25 cellular contexts compared by ENCODE assay signal in genomic region chrX:37462346-37462745, GRCh38.
"Had no signal": no experiment of that assay in that cellular context is flagged by ENCODE, and none has a peak within 500 bp of the region (broad histone marks: within the 10 kb centered on the region; RNA-seq: fewer than 3 reads in every experiment).

No MANE protein-coding gene starts in this region.

- H3K27ac ChIP-seq: left lung, lower lobe of right lung, ovary, right atrium auricular region, right lobe of liver, tibial nerve, upper lobe of left lung, vagina had no signal

- H3K4me1 Mint-ChIP-seq: mesothelial cell of epicardium; naive B cell; stimulated activated memory B cell treated with anti-CD40 and anti-IgM and Interleukin-4, amounts not matched to agents 10 μg/mL and 1 μg/mL and 100 μg/mL, for 72 hours; stimulated activated naive CD8-positive, alpha-beta T cell treated with anti-CD3 and anti-CD28 coated beads, Interleukin-15, amount 100 ng/mL, for 72 hours had no signal

- FAIRE-seq: kidney had no signal

- H3K36me3 Mint-ChIP-seq: mesothelial cell of epicardium; natural killer cell treated with Interleukin-12 subunit alpha and Interleukin-12 subunit beta and Interleukin-15 and Interleukin-18, amount 100 ng/mL, for 72 hours; stimulated activated memory B cell treated with anti-CD40 and anti-IgM and Interleukin-4, amounts not matched to agents 10 μg/mL and 1 μg/mL and 100 μg/mL, for 72 hours had no signal

- H3K9me3 ChIP-seq: left lung, lower lobe of right lung, ovary, right atrium auricular region, right lobe of liver, tibial nerve, upper lobe of left lung, vagina had no signal

- H3K4me1 ChIP-seq: left lung, lower lobe of right lung, right atrium auricular region, right lobe of liver, tibial nerve, upper lobe of left lung, vagina had no signal

- H3K9me3 Mint-ChIP-seq: natural killer cell treated with Interleukin-12 subunit alpha and Interleukin-12 subunit beta and Interleukin-15 and Interleukin-18, amount 100 ng/mL, for 72 hours; stimulated activated naive CD8-positive, alpha-beta T cell treated with anti-CD3 and anti-CD28 coated beads, Interleukin-15, amount 100 ng/mL, for 72 hours had no signal

- DNase-seq: kidney; left colon; left lung; lower lobe of right lung; mammary epithelial cell; mesenchymal stem cell; naive B cell; ovary; right lobe of liver; stimulated activated CD4-positive, alpha-beta T cell treated with anti-CD3 and anti-CD28 coated beads, Interleukin-1b, Interleukin-23, amount 100 ng/mL, for 48 hours; stimulated activated CD4-positive, alpha-beta T cell treated with anti-CD3 and anti-CD28 coated beads, Interleukin-2, amount 100 ng/mL, for 48 hours; stimulated activated CD4-positive, alpha-beta T cell treated with anti-CD3 and anti-CD28 coated beads, Interleukin-4, amount 100 ng/mL, for 4 hours; stimulated activated CD8-positive, alpha-beta memory T cell treated with anti-CD3 and anti-CD28 coated beads, Interleukin-4, amount 100 ng/mL, for 48 hours; stimulated activated naive CD4-positive, alpha-beta T cell treated with Interleukin-2 at 50 U/mL for 16 hours; stimulated activated naive CD8-positive, alpha-beta T cell treated with anti-CD3 and anti-CD28 coated beads, Interleukin-15, amount 100 ng/mL, for 72 hours; substantia nigra; upper lobe of left lung had no signal

- ATAC-seq: left lung; lower lobe of right lung; natural killer cell treated with Interleukin-12 subunit alpha and Interleukin-12 subunit beta and Interleukin-15 and Interleukin-18, amount 100 ng/mL, for 72 hours; right lobe of liver; stimulated activated memory B cell treated with anti-CD40 and anti-IgM and Interleukin-4, amounts not matched to agents 10 μg/mL and 1 μg/mL and 100 μg/mL, for 72 hours; stimulated activated naive CD8-positive, alpha-beta T cell treated with anti-CD3 and anti-CD28 coated beads, Interleukin-15, amount 100 ng/mL, for 72 hours had no signal

- H3K4me3 Mint-ChIP-seq: mesothelial cell of epicardium; naive B cell; natural killer cell treated with Interleukin-12 subunit alpha and Interleukin-12 subunit beta and Interleukin-15 and Interleukin-18, amount 100 ng/mL, for 72 hours; stimulated activated memory B cell treated with anti-CD40 and anti-IgM and Interleukin-4, amounts not matched to agents 10 μg/mL and 1 μg/mL and 100 μg/mL, for 72 hours; stimulated activated naive CD8-positive, alpha-beta T cell treated with anti-CD3 and anti-CD28 coated beads, Interleukin-15, amount 100 ng/mL, for 72 hours had no signal

- H3K4me2 ChIP-seq: smooth muscle cell had no signal

- H3K4me3 ChIP-seq: left lung, lower lobe of right lung, ovary, right atrium auricular region, right lobe of liver, smooth muscle cell, tibial nerve, upper lobe of left lung, vagina had no signal

- H3K27me3 ChIP-seq: left lung, ovary, right atrium auricular region, tibial nerve, upper lobe of left lung, vagina had no signal

- H3K27me3 Mint-ChIP-seq: progenitor cell of endocrine pancreas had no signal

- H3K27ac Mint-ChIP-seq: mesothelial cell of epicardium; naive B cell; natural killer cell treated with Interleukin-12 subunit alpha and Interleukin-12 subunit beta and Interleukin-15 and Interleukin-18, amount 100 ng/mL, for 72 hours; progenitor cell of endocrine pancreas; stimulated activated memory B cell treated with anti-CD40 and anti-IgM and Interleukin-4, amounts not matched to agents 10 μg/mL and 1 μg/mL and 100 μg/mL, for 72 hours; stimulated activated naive CD8-positive, alpha-beta T cell treated with anti-CD3 and anti-CD28 coated beads, Interleukin-15, amount 100 ng/mL, for 72 hours had no signal

- H3K36me3 ChIP-seq: left lung, lower lobe of right lung, ovary, right atrium auricular region, right lobe of liver, tibial nerve, upper lobe of left lung, vagina had no signal
